Comparison of ENCODE assay signal across 21 cellular contexts in genomic region chr7:99677013-99677412, GRCh38. TPM values are rescaled to one million over a fixed set of nuclear protein-coding genes. Genes with fewer than 3 reads are reported as not detected.
DNase-seq lines count a peak whose midpoint lies in the region; ATAC-seq and TF ChIP-seq lines count a peak whose summit lies in the region.
"Had no signal": no experiment of that assay in that cellular context is flagged by ENCODE, and none has a peak within 500 bp of the region (broad histone marks: within the 10 kb centered on the region; RNA-seq: fewer than 3 reads in every experiment).

No MANE protein-coding gene starts in this region.

- no peaks in the 10 kb centered on the region for H3K27me3 Mint-ChIP-seq in activated naive CD4-positive, alpha-beta T cell treated with anti-CD3 and anti-CD28 coated beads for 36 hours (ENCODE audit: low read depth)
- H3K27me3 Mint-ChIP-seq in stimulated activated naive CD8-positive, alpha-beta T cell treated with anti-CD3 and anti-CD28 coated beads, Interleukin-15, amount 100 ng/mL, for 72 hours = no peaks in the 10 kb centered on the region

- no peaks in the 10 kb centered on the region for H3K9me2 ChIP-seq in hepatocyte (replicated peaks; ENCODE audit: insufficient read depth)

- H3K9me3 Mint-ChIP-seq in activated naive CD4-positive, alpha-beta T cell treated with anti-CD3 and anti-CD28 coated beads for 36 hours = no peaks in the 10 kb centered on the region
- H3K9me3 Mint-ChIP-seq in stimulated activated naive CD8-positive, alpha-beta T cell treated with anti-CD3 and anti-CD28 coated beads, Interleukin-15, amount 100 ng/mL, for 72 hours = peaks cover 0 to 2% of the 10 kb centered on the region in 2 donors

- H2AFZ ChIP-seq in hepatocyte (no peak overlapping the region), osteoblast (ENCODE audit: low read length) (no peak overlapping the region)

- no peak overlapping the region for H3K4me3 Mint-ChIP-seq in activated naive CD4-positive, alpha-beta T cell treated with anti-CD3 and anti-CD28 coated beads for 36 hours
- H3K4me3 Mint-ChIP-seq in stimulated activated naive CD8-positive, alpha-beta T cell treated with anti-CD3 and anti-CD28 coated beads, Interleukin-15, amount 100 ng/mL, for 72 hours = no peak overlapping the region

- peaks cover 7% of the 10 kb centered on the region for H3K79me2 ChIP-seq in hepatocyte
- no peaks in the 10 kb centered on the region for H3K79me2 ChIP-seq in osteoblast (ENCODE audit: insufficient read depth, low read length)

- H3K4me2 ChIP-seq in hepatocyte (peak overlapping the region; percentile 67), osteoblast (ENCODE audit: insufficient read depth, low read length) (no peak overlapping the region)
- H3K4me2 ChIP-seq: KMS-11 had no signal

- H3K4me1 ChIP-seq in hepatocyte (ENCODE audit: insufficient read depth) (peaks cover 11% of the 10 kb centered on the region), osteoblast (ENCODE audit: insufficient read depth, low read length) (no peaks in the 10 kb centered on the region)

- H3K9me3 ChIP-seq in hepatocyte (ENCODE audit: low read depth) = no peaks in the 10 kb centered on the region
- H3K9me3 ChIP-seq in osteoblast (ENCODE audit: low read depth, low read length) = no peaks in the 10 kb centered on the region

- no peak for TF ChIP-seq CTCF in hepatocyte (IDR thresholded peaks at IDR 0.05; ENCODE audit: poor library complexity)
- TF ChIP-seq CTCF in osteoblast (IDR thresholded peaks at IDR 0.05; ENCODE audit: extremely low read depth, low read depth, low read length) = no peak

- H3K4me1 Mint-ChIP-seq in activated naive CD4-positive, alpha-beta T cell treated with anti-CD3 and anti-CD28 coated beads for 36 hours (ENCODE audit: low read depth) = peaks cover 35% of the 10 kb centered on the region
- peaks cover 38% of the 10 kb centered on the region for H3K4me1 Mint-ChIP-seq in stimulated activated naive CD8-positive, alpha-beta T cell treated with anti-CD3 and anti-CD28 coated beads, Interleukin-15, amount 100 ng/mL, for 72 hours

- H3K36me3 ChIP-seq in hepatocyte (replicated peaks; ENCODE audit: insufficient read depth, low read depth) (peaks cover 5% of the 10 kb centered on the region), osteoblast (ENCODE audit: insufficient read depth, low read length) (no peaks in the 10 kb centered on the region)

- H3K27me3 ChIP-seq in hepatocyte (no peaks in the 10 kb centered on the region), osteoblast (ENCODE audit: insufficient read depth, low read length) (no peaks in the 10 kb centered on the region)

- H3K27ac Mint-ChIP-seq in activated naive CD4-positive, alpha-beta T cell treated with anti-CD3 and anti-CD28 coated beads for 36 hours = peak overlapping the region; percentile 51
- no peak overlapping the region for H3K27ac Mint-ChIP-seq in stimulated activated naive CD8-positive, alpha-beta T cell treated with anti-CD3 and anti-CD28 coated beads, Interleukin-15, amount 100 ng/mL, for 72 hours

- ATAC-seq in GM18867 (IDR thresholded peaks at IDR 0.05; ENCODE audit: unreplicated experiment) = no peak
- ATAC-seq in HG03175 (IDR thresholded peaks at IDR 0.05; ENCODE audit: unreplicated experiment) = no peak
- no peak for ATAC-seq in stimulated activated naive CD8-positive, alpha-beta T cell treated with anti-CD3 and anti-CD28 coated beads, Interleukin-15, amount 100 ng/mL, for 72 hours

- H3K36me3 Mint-ChIP-seq in activated naive CD4-positive, alpha-beta T cell treated with anti-CD3 and anti-CD28 coated beads for 36 hours (ENCODE audit: low read depth) = no peaks in the 10 kb centered on the region

- CTCF ChIA-PET in activated naive CD4-positive, alpha-beta T cell treated with anti-CD3 and anti-CD28 coated beads for 36 hours (lab: Charles Lee) = no interaction called here

- 61% methylated on average over 2 of the region's 2 CpGs for WGBS in hepatocyte (ENCODE audit: low lambda C conversion rate, missing lambda C conversion rate)

- H3K4me3 ChIP-seq in hepatocyte (no peak overlapping the region), osteoblast (ENCODE audit: insufficient read depth, low read length) (no peak overlapping the region)

- no peaks in the 10 kb centered on the region for H4K20me1 ChIP-seq in hepatocyte (ENCODE audit: insufficient read depth, poor library complexity, severe bottlenecking)
- no peaks in the 10 kb centered on the region for H4K20me1 ChIP-seq in osteoblast (ENCODE audit: insufficient read depth, low read length)

- H3K27ac ChIP-seq in hepatocyte = peak overlapping the region; percentile 86
- H3K27ac ChIP-seq in osteoblast (ENCODE audit: low read depth, low read length) = no peak overlapping the region
- H3K27ac ChIP-seq: 22Rv1, C4-2B, KMS-11 had no signal

- DNase-seq in activated naive CD4-positive, alpha-beta T cell treated with anti-CD3 and anti-CD28 coated beads for 36 hours = no peak
- DNase-seq in activated naive CD4-positive, alpha-beta T cell treated with Interleukin-2 at 50 U/mL for 16 hours = no peak
- DNase-seq in hepatocyte (ENCODE audit: low spot score) = no peak
- peak; percentile 53 for DNase-seq in osteoblast (ENCODE audit: insufficient read length, low spot score, missing footprints)
- no peak for DNase-seq in D341Med (ENCODE audit: low spot score)
- no peak for DNase-seq in stimulated activated naive CD8-positive, alpha-beta T cell treated with anti-CD3 and anti-CD28 coated beads, Interleukin-15, amount 100 ng/mL, for 72 hours
- DNase-seq: AML-193, GF-D8, NCI-H1417, NCI-H187 treated with DMSO at 0.1 percent for 48 hours, NCI-H2227 treated with DMSO at 0.1 percent for 48 hours, NCI-H524, NCI-H82, RPMI8226, SHP77 treated with DMSO at 0.1 percent for 48 hours had no signal

- intact Hi-C loops in activated naive CD4-positive, alpha-beta T cell treated with anti-CD3 and anti-CD28 coated beads for 36 hours (cut with micrococcal nuclease) = no loop called here

RNA-seq across cellular contexts. Expression of gene CYP3A5, which starts 2.8 kb away (rescaled TPM):
- under 1 TPM; 0.86 TPM for total RNA-seq in activated naive CD4-positive, alpha-beta T cell treated with anti-CD3 and anti-CD28 coated beads for 36 hours
- total RNA-seq in hepatocyte (279 and 345 TPM in 2 replicates), osteoblast (under 0.01 TPM in 2 replicates)
- 194 and 228 TPM in 2 replicates for polyA plus RNA-seq in hepatocyte

RNA-seq across cellular contexts. Expression of gene CYP3A7, which starts 58.0 kb away (rescaled TPM):
- not detected for total RNA-seq in activated naive CD4-positive, alpha-beta T cell treated with anti-CD3 and anti-CD28 coated beads for 36 hours
- 770 and 803 TPM in 2 replicates for total RNA-seq in hepatocyte
- polyA plus RNA-seq in hepatocyte = 311 and 444 TPM in 2 replicates
- not detected in 2 replicates for total RNA-seq in osteoblast
- total RNA-seq: Daoy had no signal

Comparison
In these comparisons a context has a peak if more than half of its experiments do, and no peak if none do; other contexts are left out.
1. RNA of gene CYP3A5, which starts 2.8 kb away (total RNA-seq): 279 to 345 TPM in hepatocyte; 0.86 TPM in activated naive CD4-positive, alpha-beta T cell treated with anti-CD3 and anti-CD28 coated beads for 36 hours and under 0.01 TPM in osteoblast; every median in the first group is over 100 times any median in the second.
2. RNA of gene CYP3A7, which starts 58.0 kb away (total RNA-seq): 770 to 803 TPM in hepatocyte; not detected in activated naive CD4-positive, alpha-beta T cell treated with anti-CD3 and anti-CD28 coated beads for 36 hours and not detected in osteoblast; every median in the first group is over 100 times any median in the second.